ENCODE assay signal across 12 cellular contexts in genomic region chr3:63354160-63354559, GRCh38.
"Had no signal": no experiment of that assay in that cellular context is flagged by ENCODE, and none has a peak within 500 bp of the region (broad histone marks: within the 10 kb centered on the region; RNA-seq: fewer than 3 reads in every experiment).

No MANE protein-coding gene starts in this region.

- DNase-seq: activated CD4-positive, alpha-beta T cell treated with anti-CD3 and anti-CD28 coated beads, Interleukin-2, amount 10 ng/mL, durations not matched to agents 7 days and 5 days; activated naive CD8-positive, alpha-beta T cell treated with anti-CD3 and anti-CD28 coated beads, Interleukin-2, amount 10 ng/mL, durations not matched to agents 7 days and 5 days; aorta; endodermal cell; erythroblast; glutamatergic neuron; hypothalamus; left ventricle myocardium superior; naive thymus-derived CD8-positive, alpha-beta T cell; stimulated activated CD4-positive, alpha-beta T cell treated with anti-CD3 and anti-CD28 coated beads, Interleukin-2, amount 100 ng/mL, for 48 hours had no signal

- H3K79me2 ChIP-seq: parathyroid adenoma had no signal

- ATAC-seq: left ventricle myocardium superior; naive thymus-derived CD8-positive, alpha-beta T cell; stimulated activated memory B cell treated with anti-CD40 and anti-IgM and Interleukin-4, amounts not matched to agents 10 μg/mL and 1 μg/mL and 100 μg/mL, for 72 hours had no signal

- H3K4me1 ChIP-seq: parathyroid adenoma had no signal

- H2AFZ ChIP-seq: parathyroid adenoma had no signal

- H3K9ac ChIP-seq: parathyroid adenoma had no signal

- H3K27ac ChIP-seq: parathyroid adenoma had no signal
